23 cellular contexts compared by ENCODE assay signal in the genomic region with DNA sequence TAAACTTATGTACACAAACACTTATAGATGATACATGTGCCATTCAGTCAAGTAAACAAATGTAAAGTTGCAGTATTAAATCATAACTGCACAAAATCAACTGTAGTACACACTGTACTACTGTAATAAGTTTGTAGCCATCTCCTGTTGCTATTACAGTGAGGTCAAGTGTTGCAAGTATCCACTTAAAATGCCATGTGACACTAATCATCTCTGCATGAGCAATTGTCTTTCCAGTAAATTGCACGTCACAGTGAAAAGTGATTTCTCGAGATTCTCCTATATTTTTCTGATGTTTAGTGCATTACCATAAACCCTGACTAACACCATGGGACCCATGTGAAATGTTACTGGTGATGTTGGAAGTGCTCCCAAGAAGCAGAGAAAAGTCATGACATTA.
"Had no signal": no experiment of that assay in that cellular context is flagged by ENCODE, and none has a peak within 500 bp of the region (broad histone marks: within the 10 kb centered on the region; RNA-seq: fewer than 3 reads in every experiment).

No MANE protein-coding gene starts in this region.

- H3K27me3 ChIP-seq: left lung, ovary, right atrium auricular region, right lobe of liver, tibial nerve, uterus had no signal

- H3K4me1 ChIP-seq: left lung, lower lobe of right lung, right atrium auricular region, right lobe of liver, tibial nerve, uterus had no signal

- H3K36me3 ChIP-seq: left lung, lower lobe of right lung, ovary, right atrium auricular region, right lobe of liver, tibial nerve, uterus had no signal

- DNase-seq: immature natural killer cell; kidney; left colon; left lung; lower lobe of right lung; mammary epithelial cell; mesendoderm; naive B cell; natural killer cell; nephron progenitor cell; ovary; right lobe of liver; stimulated activated CD4-positive, alpha-beta T cell treated with anti-CD3 and anti-CD28 coated beads, Interleukin-1b, Interleukin-23, amount 100 ng/mL, for 48 hours; stimulated activated CD4-positive, alpha-beta T cell treated with anti-CD3 and anti-CD28 coated beads, Interleukin-2, amount 100 ng/mL, for 48 hours; stimulated activated CD4-positive, alpha-beta T cell treated with anti-CD3 and anti-CD28 coated beads, Interleukin-4, amount 100 ng/mL, for 4 hours; stimulated activated CD8-positive, alpha-beta memory T cell treated with anti-CD3 and anti-CD28 coated beads, Interleukin-4, amount 100 ng/mL, for 48 hours; stimulated activated naive CD4-positive, alpha-beta T cell treated with Interleukin-2 at 50 U/mL for 16 hours; stimulated activated naive CD8-positive, alpha-beta T cell treated with anti-CD3 and anti-CD28 coated beads, Interleukin-15, amount 100 ng/mL, for 72 hours; substantia nigra; uterus had no signal

- H3K27ac ChIP-seq: left lung, lower lobe of right lung, ovary, right atrium auricular region, right lobe of liver, tibial nerve, uterus had no signal

- H3K9me3 ChIP-seq: lower lobe of right lung, ovary, right atrium auricular region, uterus had no signal

- H3K4me2 ChIP-seq: smooth muscle cell had no signal

- H3K4me3 ChIP-seq: left lung, lower lobe of right lung, ovary, right atrium auricular region, right lobe of liver, smooth muscle cell, tibial nerve, uterus had no signal
